Comparison of ENCODE assay signal across 11 cellular contexts in genomic region chr5:172144291-172144815, GRCh38. TPM values are rescaled to one million over a fixed set of nuclear protein-coding genes. Genes with fewer than 3 reads are reported as not detected.
DNase-seq lines count a peak whose midpoint lies in the region; ATAC-seq, FAIRE-seq and TF ChIP-seq lines count a peak whose summit lies in the region.
"Had no signal": no experiment of that assay in that cellular context is flagged by ENCODE, and none has a peak within 500 bp of the region (broad histone marks: within the 10 kb centered on the region; RNA-seq: fewer than 3 reads in every experiment).

No MANE protein-coding gene starts in this region.

- no TSS peak for BruUV-seq in HepG2 (replicated peaks; lab: Mats Ljungman, UMichigan)

- in situ Hi-C loops in HepG2 (cut with HindIII; ENCODE audit: extremely low pct_ligation_motif_present, low pct_unique_long_range_greater_than_20kb) = no loop called here

- no peaks in the 10 kb centered on the region for H3K27me3 Mint-ChIP-seq in CD4-positive, alpha-beta T cell
- no peaks in the 10 kb centered on the region for H3K27me3 Mint-ChIP-seq in activated CD8-positive, alpha-beta T cell treated with anti-CD3 and anti-CD28 coated beads, Interleukin-2, amount 10 ng/mL, durations not matched to agents 7 days and 5 days (ENCODE audit: low read depth)
- H3K27me3 Mint-ChIP-seq: brain had no signal

- POLR2A ChIA-PET in CD4-positive, alpha-beta T cell (lab: Charles Lee) = interaction anchor here (0.9 to 2.6 kb wide), 2 partner anchors 20 to 30 kb away, joined by 3 to 9 read pairs; no protein-coding TSS in a partner anchor
- POLR2A ChIA-PET in activated CD8-positive, alpha-beta T cell treated with anti-CD3 and anti-CD28 coated beads, Interleukin-2, amount 10 ng/mL, durations not matched to agents 7 days and 5 days (lab: Charles Lee) = interaction anchor here (1.0 to 1.4 kb wide), 2 partner anchors 12 to 29 kb away, joined by 3 read pairs; no protein-coding TSS in a partner anchor
- POLR2A ChIA-PET in HepG2 (lab: Yijun Ruan, JAX) = interaction anchor here (0.6 to 1.0 kb wide), 3 partner anchors 19 to 30 kb away, joined by 3 to 4 read pairs (median 3); no protein-coding TSS in a partner anchor

- no peaks in the 10 kb centered on the region for H3K79me2 ChIP-seq in HepG2 (ENCODE audit: insufficient read depth, low read length)

- no peak overlapping the region for H3K4me3 Mint-ChIP-seq in CD4-positive, alpha-beta T cell
- H3K4me3 Mint-ChIP-seq in activated CD8-positive, alpha-beta T cell treated with anti-CD3 and anti-CD28 coated beads, Interleukin-2, amount 10 ng/mL, durations not matched to agents 7 days and 5 days = no peak overlapping the region
- H3K4me3 Mint-ChIP-seq: brain had no signal

- no peak for DNase-seq in CD4-positive, alpha-beta T cell
- no peak for DNase-seq in activated CD8-positive, alpha-beta T cell treated with anti-CD3 and anti-CD28 coated beads, Interleukin-2, amount 10 ng/mL, durations not matched to agents 7 days and 5 days
- peak; percentile 67 for DNase-seq in HepG2 (ENCODE audit: low spot score)
- DNase-seq in sigmoid colon = no peak
- DNase-seq in SIG-M5 treated with dmso at 0.1 percent for 504 hours (lab: John Stamatoyannopoulos, UW; ENCODE audit: unreplicated experiment) = no peak
- no peak for DNase-seq in vagina (ENCODE audit: extremely low spot score in 2 of 2)
- DNase-seq: NCI-H446 treated with DMSO at 0.1 percent for 48 hours had no signal

- TF ChIP-seq POLR2A in HepG2 (IDR thresholded peaks at IDR 0.05; ENCODE audit: insufficient read depth in 1 of 2, low read depth in 2 of 2, low read length in 2 of 2) (no peak), sigmoid colon (IDR thresholded peaks at IDR 0.05) (no peak), GM18505 (IDR thresholded peaks at IDR 0.05; ENCODE audit: borderline replicate concordance, extremely low read depth, insufficient read depth, insufficient read length) (no peak), vagina (IDR thresholded peaks at IDR 0.05) (no peak)

- TF ChIP-seq EP300 in HepG2 (IDR thresholded peaks at IDR 0.05; ENCODE audit: low read depth in 2 of 2, low read length in 2 of 2) (no peak), HepG2 (CRISPR knock-in tag; IDR thresholded peaks at IDR 0.05; ENCODE audit: borderline replicate concordance) (no peak; the same call in 1 of the 2 replicates), sigmoid colon (IDR thresholded peaks at IDR 0.05) (no peak)

- no peak overlapping the region for H2AFZ ChIP-seq in HepG2 (ENCODE audit: low read length)

- H4K20me1 ChIP-seq in HepG2 (ENCODE audit: insufficient read depth, low read length) = no peaks in the 10 kb centered on the region

- H3K4me3 ChIP-seq in HepG2 (replicated peaks in 1 of 3; ENCODE audit: insufficient read depth in 1 of 3, low read depth in 2 of 3, low read length in 3 of 3) = 0 out of 6 replicates have a peak overlapping the region, but pooled peaks of 1 of the 3 experiments have one; percentile 19
- H3K4me3 ChIP-seq in sigmoid colon = no peak overlapping the region
- no peak overlapping the region for H3K4me3 ChIP-seq in vagina

- H3K9me3 ChIP-seq in CD4-positive, alpha-beta T cell (ENCODE audit: control insufficient read depth, low read length) = no peaks in the 10 kb centered on the region
- H3K9me3 ChIP-seq in HepG2 (ENCODE audit: low read length) (no peaks in the 10 kb centered on the region), sigmoid colon (no peaks in the 10 kb centered on the region), vagina (no peaks in the 10 kb centered on the region)

- no peak for TF ChIP-seq CTCF in CD4-positive, alpha-beta T cell (IDR thresholded peaks at IDR 0.05)
- no peak for TF ChIP-seq CTCF in HepG2 (CRISPR knock-in tag; IDR thresholded peaks at IDR 0.05)
- no peak for TF ChIP-seq CTCF in sigmoid colon (IDR thresholded peaks at IDR 0.05)
- no peak for TF ChIP-seq CTCF in vagina (IDR thresholded peaks at IDR 0.05)

- intact Hi-C loops in CD4-positive, alpha-beta T cell (cut with DNase I, micrococcal nuclease) = loop anchor here in 1 of 2 experiments (5.0 kb wide), 1 partner anchor 33 kb away; no protein-coding TSS in a partner anchor
- intact Hi-C loops in HepG2 (cut with micrococcal nuclease; ENCODE audit: unreplicated experiment) (no loop called here), sigmoid colon (cut with DNase I) (no loop called here), vagina (cut with DNase I) (no loop called here)

- no peaks in the 10 kb centered on the region for H3K27me3 ChIP-seq in CD4-positive, alpha-beta T cell (ENCODE audit: control insufficient read depth, insufficient read depth, low read length)
- H3K27me3 ChIP-seq in HepG2 (ENCODE audit: control insufficient read depth in 1 of 2, insufficient read depth in 2 of 2, low read length in 2 of 2) (no peaks in the 10 kb centered on the region), sigmoid colon (no peaks in the 10 kb centered on the region), vagina (no peaks in the 10 kb centered on the region)

- no peaks in the 10 kb centered on the region for H3K9me3 Mint-ChIP-seq in CD4-positive, alpha-beta T cell
- no peaks in the 10 kb centered on the region for H3K9me3 Mint-ChIP-seq in activated CD8-positive, alpha-beta T cell treated with anti-CD3 and anti-CD28 coated beads, Interleukin-2, amount 10 ng/mL, durations not matched to agents 7 days and 5 days (ENCODE audit: insufficient read depth)

- H3K4me2 ChIP-seq in HepG2 (ENCODE audit: low read depth, low read length) = peak overlapping the region; percentile 49

- ATAC-seq in CD4-positive, alpha-beta T cell (ENCODE audit: poor library complexity) = peak; percentile 19
- peak; percentile 54 for ATAC-seq in GM21737 (IDR thresholded peaks at IDR 0.05; ENCODE audit: unreplicated experiment)
- no peak for ATAC-seq in activated CD8-positive, alpha-beta T cell treated with anti-CD3 and anti-CD28 coated beads, Interleukin-2, amount 10 ng/mL, durations not matched to agents 7 days and 5 days
- ATAC-seq in HepG2 = peak; percentile 87
- ATAC-seq in GM18505 (IDR thresholded peaks at IDR 0.05; ENCODE audit: unreplicated experiment) = no peak

- peaks cover 91% of the 10 kb centered on the region for H3K4me1 Mint-ChIP-seq in CD4-positive, alpha-beta T cell (ENCODE audit: low read depth)
- peaks cover 72% of the 10 kb centered on the region for H3K4me1 Mint-ChIP-seq in activated CD8-positive, alpha-beta T cell treated with anti-CD3 and anti-CD28 coated beads, Interleukin-2, amount 10 ng/mL, durations not matched to agents 7 days and 5 days (ENCODE audit: low read depth)

- peaks cover 84% of the 10 kb centered on the region for H3K36me3 Mint-ChIP-seq in CD4-positive, alpha-beta T cell (ENCODE audit: low read depth)
- H3K36me3 Mint-ChIP-seq in activated CD8-positive, alpha-beta T cell treated with anti-CD3 and anti-CD28 coated beads, Interleukin-2, amount 10 ng/mL, durations not matched to agents 7 days and 5 days (ENCODE audit: low read depth) = peaks cover 65% of the 10 kb centered on the region
- H3K36me3 Mint-ChIP-seq: brain had no signal

- H3K4me1 ChIP-seq in HepG2 (ENCODE audit: insufficient read depth, low read length) = peaks cover 40% of the 10 kb centered on the region
- H3K4me1 ChIP-seq in sigmoid colon = no peaks in the 10 kb centered on the region
- H3K4me1 ChIP-seq in vagina = peaks cover 9% of the 10 kb centered on the region

- peak overlapping the region; percentile 87 for H3K27ac Mint-ChIP-seq in CD4-positive, alpha-beta T cell
- H3K27ac Mint-ChIP-seq in activated CD8-positive, alpha-beta T cell treated with anti-CD3 and anti-CD28 coated beads, Interleukin-2, amount 10 ng/mL, durations not matched to agents 7 days and 5 days = peak overlapping the region; percentile 60

- peak overlapping the region; percentile 48 for H3K27ac ChIP-seq in CD4-positive, alpha-beta T cell (ENCODE audit: low read depth, low read length)
- peak overlapping the region; percentile 36 for H3K27ac ChIP-seq in HepG2 (ENCODE audit: extremely low read length, insufficient read depth, low read length)
- H3K27ac ChIP-seq in sigmoid colon = peak overlapping the region in 2 of 4 donors; percentile 37 to 47
- no peak overlapping the region for H3K27ac ChIP-seq in vagina

- H3K9ac ChIP-seq in HepG2 (ENCODE audit: insufficient read depth, low read depth, low read length) = no peak overlapping the region

- FAIRE-seq in HepG2 (lab: Jason Lieb, UNC) = peak; percentile 60

- no peak for TF ChIP-seq RAD21 in HepG2 (CRISPR knock-in tag; IDR thresholded peaks at IDR 0.05)

- WGBS in HepG2 (ENCODE audit: low lambda C conversion rate) = 0% methylated on average over 1 of the region's 10 CpGs
- 61 to 71% methylated on average over 10 of the region's 10 CpGs for WGBS in sigmoid colon, 2 donors

- CTCF ChIA-PET in CD4-positive, alpha-beta T cell (lab: Charles Lee) = no interaction called here
- CTCF ChIA-PET in activated CD8-positive, alpha-beta T cell treated with anti-CD3 and anti-CD28 coated beads, Interleukin-2, amount 10 ng/mL, durations not matched to agents 7 days and 5 days (lab: Charles Lee) = no interaction called here
- CTCF ChIA-PET in HepG2 (lab: Yijun Ruan, JAX; ENCODE audit: low intra/inter-chr PET ratio, low total read pairs) = no interaction called here

- H3K36me3 ChIP-seq in HepG2 (replicated peaks in 1 of 2; ENCODE audit: control insufficient read depth in 1 of 2, insufficient read depth in 2 of 2, low read length in 2 of 2) (no peaks in the 10 kb centered on the region; a peak in 1 of 5 replicates), sigmoid colon (peaks cover 0 to 3% (median 0%) of the 10 kb centered on the region in 4 donors), vagina (no peaks in the 10 kb centered on the region)

RNA-seq across cellular contexts. Expression of gene STK10, which starts 43.7 kb away (rescaled TPM):
- total RNA-seq in CD4-positive, alpha-beta T cell = 100 to 1,000 TPM; 211 to 229 TPM
- 100 to 1,000 TPM; 294 to 299 TPM for total RNA-seq in activated CD8-positive, alpha-beta T cell treated with anti-CD3 and anti-CD28 coated beads, Interleukin-2, amount 10 ng/mL, durations not matched to agents 7 days and 5 days
- total RNA-seq in HepG2 (2016; rRNA removed; fragmentation: Illumina TruSeq; extraction: Trizol) (6.2 and 7.2 TPM in 2 replicates), sigmoid colon (10 to 100 TPM in 3 of 4 donors, 1 to 10 TPM in 1; 8.9 to 16.1 (median 12.6) TPM), vagina (33.9 TPM)
- 2.5 and 3.0 TPM in 2 replicates for total RNA-seq in HepG2 (2016; cell fraction: cytosol; rRNA removed; fragmentation: Illumina TruSeq; extraction: Trizol; ENCODE audit: low read depth)
- 4.8 and 6.1 TPM in 2 replicates for total RNA-seq in HepG2 (2016; cell fraction: insoluble cytoplasmic fraction; rRNA removed; fragmentation: Illumina TruSeq; extraction: Trizol)
- total RNA-seq in HepG2 (2016; cell fraction: membrane; rRNA removed; fragmentation: Illumina TruSeq; extraction: Trizol) = 3.2 and 4.9 TPM in 2 replicates
- total RNA-seq in HepG2 (2016; cell fraction: nucleus; rRNA removed; fragmentation: Illumina TruSeq; extraction: Trizol) = 5.9 and 8.3 TPM in 2 replicates
- polyA plus RNA-seq in HepG2 (2011; rRNA removed) (7.0 and 7.8 TPM in 2 replicates), sigmoid colon (10 to 100 TPM in 1 of 3 donors, 1 to 10 TPM in 2; 4.2 to 28.6 (median 7.6) TPM)
- 3.7 and 4.6 TPM in 2 replicates for polyA plus RNA-seq in HepG2 (2011; cell fraction: cytosol; rRNA removed)
- polyA plus RNA-seq in HepG2 (2011; cell fraction: nucleus; rRNA removed) = 14.1 and 17.0 TPM in 2 replicates
- 7.2 and 8.7 TPM in 2 replicates for polyA plus RNA-seq in HepG2 (2012)
- 1.5 and 2.9 TPM in 2 replicates for polyA plus RNA-seq in HepG2 (2016; cell fraction: cytosol; fragmentation: Illumina TruSeq; extraction: Trizol; ENCODE audit: low read depth)
- 3.6 and 4.4 TPM in 2 replicates for polyA plus RNA-seq in HepG2 (2016; cell fraction: insoluble cytoplasmic fraction; fragmentation: Illumina TruSeq; extraction: Trizol; ENCODE audit: low read depth)
- 2.6 and 3.6 TPM in 2 replicates for polyA plus RNA-seq in HepG2 (2016; cell fraction: membrane; fragmentation: Illumina TruSeq; extraction: Trizol; ENCODE audit: low read depth)
- polyA plus RNA-seq in HepG2 (2016; cell fraction: nucleus; fragmentation: Illumina TruSeq; extraction: Trizol; ENCODE audit: insufficient read depth, low read depth) = 8.3 and 9.7 TPM in 2 replicates
- polyA minus RNA-seq in HepG2 (2011; rRNA and poly(A)+ RNA removed; ENCODE audit: low replicate concordance) = 22.6 and 29.6 TPM in 2 replicates
- 6.8 and 10.3 TPM in 2 replicates for polyA minus RNA-seq in HepG2 (2011; cell fraction: cytosol; rRNA and poly(A)+ RNA removed)
- polyA minus RNA-seq in HepG2 (2011; cell fraction: nucleus; rRNA and poly(A)+ RNA removed) = 17.4 and 22.1 TPM in 2 replicates

RNA-seq across cellular contexts. Expression of gene EFCAB9, which starts 49.6 kb away (rescaled TPM):
- total RNA-seq in CD4-positive, alpha-beta T cell = not detected
- not detected for total RNA-seq in activated CD8-positive, alpha-beta T cell treated with anti-CD3 and anti-CD28 coated beads, Interleukin-2, amount 10 ng/mL, durations not matched to agents 7 days and 5 days
- not detected in 2 replicates for total RNA-seq in HepG2 (2016; rRNA removed; fragmentation: Illumina TruSeq; extraction: Trizol)
- total RNA-seq in HepG2 (2016; cell fraction: cytosol; rRNA removed; fragmentation: Illumina TruSeq; extraction: Trizol; ENCODE audit: low read depth) = not detected in 2 replicates
- not detected in 2 replicates for total RNA-seq in HepG2 (2016; cell fraction: insoluble cytoplasmic fraction; rRNA removed; fragmentation: Illumina TruSeq; extraction: Trizol)
- not detected in 2 replicates for total RNA-seq in HepG2 (2016; cell fraction: membrane; rRNA removed; fragmentation: Illumina TruSeq; extraction: Trizol)
- total RNA-seq in HepG2 (2016; cell fraction: nucleus; rRNA removed; fragmentation: Illumina TruSeq; extraction: Trizol) = not detected in 2 replicates
- not detected in 2 replicates for polyA plus RNA-seq in HepG2 (2011; rRNA removed)
- polyA plus RNA-seq in HepG2 (2011; cell fraction: cytosol; rRNA removed) = not detected in 2 replicates
- polyA plus RNA-seq in HepG2 (2011; cell fraction: nucleus; rRNA removed) = not detected in 2 replicates
- not detected in 2 replicates for polyA plus RNA-seq in HepG2 (2012)
- not detected in 2 replicates for polyA plus RNA-seq in HepG2 (2016; cell fraction: cytosol; fragmentation: Illumina TruSeq; extraction: Trizol; ENCODE audit: low read depth)
- polyA plus RNA-seq in HepG2 (2016; cell fraction: insoluble cytoplasmic fraction; fragmentation: Illumina TruSeq; extraction: Trizol; ENCODE audit: low read depth) = not detected in 2 replicates
- polyA plus RNA-seq in HepG2 (2016; cell fraction: membrane; fragmentation: Illumina TruSeq; extraction: Trizol; ENCODE audit: low read depth) = not detected in 2 replicates
- polyA plus RNA-seq in HepG2 (2016; cell fraction: nucleus; fragmentation: Illumina TruSeq; extraction: Trizol; ENCODE audit: insufficient read depth, low read depth) = not detected in 2 replicates
- polyA minus RNA-seq in HepG2 (2011; rRNA and poly(A)+ RNA removed; ENCODE audit: low replicate concordance) = not detected in 2 replicates
- polyA minus RNA-seq in HepG2 (2011; cell fraction: cytosol; rRNA and poly(A)+ RNA removed) = not detected in 2 replicates
- not detected in 2 replicates for polyA minus RNA-seq in HepG2 (2011; cell fraction: nucleus; rRNA and poly(A)+ RNA removed)
- not detected for total RNA-seq in sigmoid colon
- not detected for polyA plus RNA-seq in sigmoid colon
- total RNA-seq in vagina = not detected
- total RNA-seq: renal cortical epithelial cell had no signal

Comparison
In these comparisons a context has a peak if more than half of its experiments do, and no peak if none do; other contexts are left out.
1. ATAC-seq: peak in CD4-positive, alpha-beta T cell (single experiment), GM21737 (single experiment) and HepG2 (single experiment); none in activated CD8-positive, alpha-beta T cell treated with anti-CD3 and anti-CD28 coated beads, Interleukin-2, amount 10 ng/mL, durations not matched to agents 7 days and 5 days (single experiment) and GM18505 (single experiment).